Comparison of ENCODE assay signal across 1 cellular context in the genomic region with DNA sequence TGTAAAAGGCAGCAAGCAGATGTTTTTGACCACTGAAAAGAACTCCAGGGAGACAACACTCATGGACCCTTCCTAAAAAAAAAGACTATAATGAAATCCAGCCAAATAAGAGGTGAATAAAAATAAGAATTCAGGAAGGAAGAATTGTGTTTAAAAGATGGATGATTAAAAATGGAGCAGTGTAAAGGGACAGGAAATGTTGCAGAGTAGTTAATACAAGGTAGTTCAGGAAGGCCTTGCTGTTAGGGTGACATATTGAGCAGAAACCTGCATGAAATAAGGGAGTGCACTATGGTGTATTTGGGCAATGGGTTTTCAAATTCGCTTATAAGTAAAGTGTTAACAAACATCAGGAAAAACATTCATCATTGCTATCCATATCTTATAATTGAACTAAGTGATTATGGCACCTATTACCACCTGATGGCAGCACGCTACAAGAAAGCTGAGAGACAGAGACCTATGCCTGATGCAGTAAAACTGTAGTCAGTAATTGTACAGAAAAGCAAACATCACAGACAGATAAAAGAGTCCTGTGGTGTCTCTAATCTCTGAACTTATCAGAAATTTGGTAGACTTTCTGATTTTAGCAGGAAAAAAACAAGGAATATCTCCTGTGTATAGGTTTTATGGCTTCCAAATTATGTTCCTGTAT.
TF ChIP-seq lines count a peak whose summit lies in the region.

No MANE protein-coding gene starts in this region.

TF ChIP-seq in HCT116, 20 proteins besides CTCF, POLR2A, EP300 and RAD21 (continued from another document):
- TF ChIP-seq, protein P1, sequence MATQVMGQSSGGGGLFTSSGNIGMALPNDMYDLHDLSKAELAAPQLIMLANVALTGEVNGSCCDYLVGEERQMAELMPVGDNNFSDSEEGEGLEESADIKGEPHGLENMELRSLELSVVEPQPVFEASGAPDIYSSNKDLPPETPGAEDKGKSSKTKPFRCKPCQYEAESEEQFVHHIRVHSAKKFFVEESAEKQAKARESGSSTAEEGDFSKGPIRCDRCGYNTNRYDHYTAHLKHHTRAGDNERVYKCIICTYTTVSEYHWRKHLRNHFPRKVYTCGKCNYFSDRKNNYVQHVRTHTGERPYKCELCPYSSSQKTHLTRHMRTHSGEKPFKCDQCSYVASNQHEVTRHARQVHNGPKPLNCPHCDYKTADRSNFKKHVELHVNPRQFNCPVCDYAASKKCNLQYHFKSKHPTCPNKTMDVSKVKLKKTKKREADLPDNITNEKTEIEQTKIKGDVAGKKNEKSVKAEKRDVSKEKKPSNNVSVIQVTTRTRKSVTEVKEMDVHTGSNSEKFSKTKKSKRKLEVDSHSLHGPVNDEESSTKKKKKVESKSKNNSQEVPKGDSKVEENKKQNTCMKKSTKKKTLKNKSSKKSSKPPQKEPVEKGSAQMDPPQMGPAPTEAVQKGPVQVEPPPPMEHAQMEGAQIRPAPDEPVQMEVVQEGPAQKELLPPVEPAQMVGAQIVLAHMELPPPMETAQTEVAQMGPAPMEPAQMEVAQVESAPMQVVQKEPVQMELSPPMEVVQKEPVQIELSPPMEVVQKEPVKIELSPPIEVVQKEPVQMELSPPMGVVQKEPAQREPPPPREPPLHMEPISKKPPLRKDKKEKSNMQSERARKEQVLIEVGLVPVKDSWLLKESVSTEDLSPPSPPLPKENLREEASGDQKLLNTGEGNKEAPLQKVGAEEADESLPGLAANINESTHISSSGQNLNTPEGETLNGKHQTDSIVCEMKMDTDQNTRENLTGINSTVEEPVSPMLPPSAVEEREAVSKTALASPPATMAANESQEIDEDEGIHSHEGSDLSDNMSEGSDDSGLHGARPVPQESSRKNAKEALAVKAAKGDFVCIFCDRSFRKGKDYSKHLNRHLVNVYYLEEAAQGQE (IDR thresholded peaks at IDR 0.05; ENCODE audit: low read depth), result no peak
- TF ChIP-seq SIN3A (IDR thresholded peaks at IDR 0.05; ENCODE audit: low read depth) (no peak), CEBPB (IDR thresholded peaks at IDR 0.05; ENCODE audit: low read depth) (no peak), EZH2phosphoT487 (IDR thresholded peaks at IDR 0.05; ENCODE audit: borderline replicate concordance) (no peak), ELF1 (IDR thresholded peaks at IDR 0.05; ENCODE audit: borderline replicate concordance, low read depth) (no peak)
